Comparison of ENCODE assay signal across 8 cellular contexts in the genomic region with DNA sequence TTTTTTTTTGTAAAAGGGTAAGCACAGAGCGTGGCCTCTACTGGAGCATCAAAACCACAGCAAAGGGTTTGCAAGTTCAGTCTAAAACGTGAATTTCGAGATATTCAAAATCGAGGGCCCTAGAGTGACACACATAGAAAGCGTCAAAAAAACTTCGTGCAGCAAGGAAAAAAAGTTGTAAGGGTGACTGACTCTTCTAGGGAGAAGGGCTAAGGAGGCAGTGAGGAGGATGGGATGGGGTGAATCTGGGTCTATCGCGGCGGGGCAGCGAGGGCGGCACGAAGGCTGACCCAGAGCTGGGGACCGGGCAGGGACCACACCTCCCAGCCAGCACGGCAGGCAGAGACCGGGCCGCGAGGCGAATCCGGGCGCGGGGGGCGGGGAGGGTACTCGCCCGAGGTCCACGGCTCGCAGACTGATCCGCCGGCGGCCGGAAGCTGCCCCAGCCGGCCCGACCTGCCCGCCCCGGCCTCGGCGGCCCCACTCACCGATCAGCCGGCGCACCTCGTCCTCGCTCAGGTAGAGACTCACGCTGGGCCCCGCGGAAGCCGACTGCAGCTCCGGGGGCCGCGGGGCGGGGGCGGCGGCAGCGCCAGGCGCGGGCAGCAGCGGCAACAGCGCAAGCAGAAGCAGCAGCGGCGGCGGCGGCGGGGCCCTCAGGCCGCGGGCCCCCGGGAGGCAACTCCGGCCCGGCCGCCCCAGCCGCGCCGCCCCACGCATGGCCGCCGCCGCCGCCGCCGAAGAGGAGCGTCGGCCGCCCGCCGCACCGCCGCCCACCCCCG. TPM values are rescaled to one million over a fixed set of nuclear protein-coding genes. Genes with fewer than 3 reads are reported as not detected.
A peak's percentile ranks its signal among the peaks of the same experiment; 100 is the strongest.
DNase-seq lines count a peak whose midpoint lies in the region; ATAC-seq, FAIRE-seq and TF ChIP-seq lines count a peak whose summit lies in the region.

No MANE protein-coding gene starts in this region.

- ATAC-seq in GM21717 (IDR thresholded peaks at IDR 0.05; ENCODE audit: unreplicated experiment): peak; percentile 40

- H3K27ac Mint-ChIP-seq in IgD-negative memory B cell: peak overlapping the region; percentile 69 to 97 (median 84)

- no peaks in the 10 kb centered on the region for H3K27me3 Mint-ChIP-seq in IgD-negative memory B cell

- H3K9me3 ChIP-seq in kidney (ENCODE audit: control insufficient read depth in 1 of 2, low read length in 2 of 2): no peaks in the 10 kb centered on the region

- intact Hi-C loops in kidney (cut with DNase I): no loop called here

- no peaks in the 10 kb centered on the region for H3K36me3 ChIP-seq in kidney (ENCODE audit: control insufficient read depth in 1 of 2, insufficient read depth in 2 of 2, low read length in 2 of 2)

- FAIRE-seq in kidney (lab: Jason Lieb, UNC): no peak

- H3K4me3 Mint-ChIP-seq in IgD-negative memory B cell: peak overlapping the region; percentile 87 to 99 (median 95)

- no peaks in the 10 kb centered on the region for H3K9me3 Mint-ChIP-seq in IgD-negative memory B cell

- H3K4me3 ChIP-seq in WI38 (ENCODE audit: low read depth, low read length) (peak overlapping the region; percentile 77), cardiac fibroblast (replicated peaks in 1 of 2; ENCODE audit: low read depth in 2 of 2, low read length in 2 of 2) (peak overlapping the region; percentile 61 to 73), kidney (ENCODE audit: low read length in 2 of 2) (peak overlapping the region; percentile 70 to 88)

- H3K27ac ChIP-seq in kidney (ENCODE audit: low read depth in 2 of 2, low read length in 2 of 2): peak overlapping the region; percentile 78 to 90

- peak; percentile 27 for DNase-seq in G401 (ENCODE audit: low spot score)
- DNase-seq in cardiac fibroblast (ENCODE audit: low read depth in 2 of 2): peak; percentile 29 to 45
- DNase-seq in kidney: peak; percentile 88
- peak; percentile 46 for DNase-seq in stimulated activated CD4-positive, alpha-beta T cell treated with anti-CD3 and anti-CD28 coated beads, Interleukin-12 subunit alpha, Interleukin-12 subunit beta, amount 100 ng/mL, for 4 hours
- no peak for DNase-seq in NCI-H1694 (lab: John Stamatoyannopoulos, UW)

- in situ Hi-C loops in G401 (cut with HindIII; ENCODE audit: low sequenced_read_pairs): no loop called here

- no peaks in the 10 kb centered on the region for H3K36me3 Mint-ChIP-seq in IgD-negative memory B cell

- peaks cover 0 to 11% of the 10 kb centered on the region in 2 donors for H3K4me1 ChIP-seq in kidney (ENCODE audit: control insufficient read depth in 1 of 2, insufficient read depth in 1 of 2, low read depth in 1 of 2, low read length in 2 of 2)

- H3K9ac ChIP-seq in kidney (ENCODE audit: low read length in 2 of 2): peak overlapping the region; percentile 47 to 61

- H3K4me1 Mint-ChIP-seq in IgD-negative memory B cell: peaks cover 27 to 43% (median 38%) of the 10 kb centered on the region in 3 donors

- TF ChIP-seq CTCF in WI38 (IDR thresholded peaks at IDR 0.05; ENCODE audit: low read depth, low read length) (no peak), cardiac fibroblast (IDR thresholded peaks at IDR 0.05; ENCODE audit: low read depth, low read length) (no peak), kidney (IDR thresholded peaks at IDR 0.05; ENCODE audit: borderline replicate concordance, extremely low read depth, insufficient read depth) (no peak)

RNA-seq across cellular contexts. Expression of a gene that starts 0.5 kb away (rescaled TPM):
- 88.1 and 131 TPM in 2 replicates for total RNA-seq in G401 (2014; rRNA removed; shearing (Covaris generic))
- polyA plus RNA-seq in IgD-negative memory B cell: 3.8 TPM
- 50.9 TPM for total RNA-seq in kidney
- polyA plus RNA-seq in kidney (ENCODE audit: insufficient read depth, low read depth, low replicate concordance): 32.2 TPM
